In genomic region chr2:27092696-27093429, GRCh38 we compare ENCODE assay signal across 1 cellular context.
A peak's percentile ranks its signal among the peaks of the same experiment; 100 is the strongest.
TF ChIP-seq lines count a peak whose summit lies in the region.

No MANE protein-coding gene starts in this region.

TF ChIP-seq in HepG2, 621 proteins besides CTCF, POLR2A, EP300 and RAD21 (continued from another document and continues in another):
- TF ChIP-seq ZMYM3 (CRISPR knock-in tag; IDR thresholded peaks at IDR 0.05), result peak; percentile 89
- no peak for TF ChIP-seq AHDC1 (CRISPR knock-in tag; IDR thresholded peaks at IDR 0.05; ENCODE audit: borderline replicate concordance)
- TF ChIP-seq ZNF781 (CRISPR knock-in tag; IDR thresholded peaks at IDR 0.05; ENCODE audit: borderline replicate concordance, not compliant biosample characterization), result peak; percentile 26
- peak; percentile 78 for TF ChIP-seq ZNF501 (CRISPR knock-in tag; IDR thresholded peaks at IDR 0.05)
- TF ChIP-seq HIVEP1 (CRISPR knock-in tag; IDR thresholded peaks at IDR 0.05), result peak; percentile 68
- TF ChIP-seq IKZF4 (CRISPR knock-in tag; IDR thresholded peaks at IDR 0.05; ENCODE audit: borderline replicate concordance, low read depth, not compliant biosample characterization), result peak; percentile 67
- peak; percentile 87; the same call in 1 of the 2 replicates for TF ChIP-seq ZNF788 (CRISPR knock-in tag; IDR thresholded peaks at IDR 0.05; ENCODE audit: borderline replicate concordance)
- peak; percentile 66 for TF ChIP-seq ZBTB38 (CRISPR knock-in tag; IDR thresholded peaks at IDR 0.05)
- TF ChIP-seq ZNF616 (CRISPR knock-in tag; IDR thresholded peaks at IDR 0.05; ENCODE audit: low read depth), result peak; percentile 83
- TF ChIP-seq TSC22D2 (CRISPR knock-in tag; IDR thresholded peaks at IDR 0.05; ENCODE audit: borderline replicate concordance), result peak; percentile 86; the same call in 1 of the 2 replicates
- peak; percentile 32 for TF ChIP-seq JARID2 (CRISPR knock-in tag; IDR thresholded peaks at IDR 0.05; ENCODE audit: insufficient replicate concordance)
- peak; percentile 96 for TF ChIP-seq ZNF264 (CRISPR knock-in tag; IDR thresholded peaks at IDR 0.05)
- peak; percentile 84 for TF ChIP-seq ARID5B (CRISPR knock-in tag; IDR thresholded peaks at IDR 0.05)
- TF ChIP-seq KDM2A (CRISPR knock-in tag; IDR thresholded peaks at IDR 0.05; ENCODE audit: borderline replicate concordance, low read depth), result peak; percentile 89
- TF ChIP-seq ZBTB26 (CRISPR knock-in tag; IDR thresholded peaks at IDR 0.05; ENCODE audit: borderline replicate concordance), result peak; percentile 68; the same call in 1 of the 2 replicates
- TF ChIP-seq KAT7 (CRISPR knock-in tag; IDR thresholded peaks at IDR 0.05; ENCODE audit: borderline replicate concordance), result 0 out of 2 replicates have a peak, but pooled peaks have one; percentile 22
- TF ChIP-seq, protein P1, sequence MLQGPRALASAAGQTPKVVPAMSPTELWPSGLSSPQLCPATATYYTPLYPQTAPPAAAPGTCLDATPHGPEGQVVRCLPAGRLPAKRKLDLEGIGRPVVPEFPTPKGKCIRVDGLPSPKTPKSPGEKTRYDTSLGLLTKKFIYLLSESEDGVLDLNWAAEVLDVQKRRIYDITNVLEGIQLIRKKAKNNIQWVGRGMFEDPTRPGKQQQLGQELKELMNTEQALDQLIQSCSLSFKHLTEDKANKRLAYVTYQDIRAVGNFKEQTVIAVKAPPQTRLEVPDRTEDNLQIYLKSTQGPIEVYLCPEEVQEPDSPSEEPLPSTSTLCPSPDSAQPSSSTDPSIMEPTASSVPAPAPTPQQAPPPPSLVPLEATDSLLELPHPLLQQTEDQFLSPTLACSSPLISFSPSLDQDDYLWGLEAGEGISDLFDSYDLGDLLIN (CRISPR knock-in tag; IDR thresholded peaks at IDR 0.05; ENCODE audit: borderline replicate concordance), result 0 out of 2 replicates have a peak, but pooled peaks have one; percentile 17
- peak; percentile 98 for TF ChIP-seq HOXA3 (CRISPR knock-in tag; IDR thresholded peaks at IDR 0.05)
- peak; percentile 73; the same call in 1 of the 2 replicates for TF ChIP-seq SRY (CRISPR knock-in tag; IDR thresholded peaks at IDR 0.05)
- TF ChIP-seq HDAC1 (CRISPR knock-in tag; IDR thresholded peaks at IDR 0.05), result peak; percentile 92
- TF ChIP-seq, protein P2, sequence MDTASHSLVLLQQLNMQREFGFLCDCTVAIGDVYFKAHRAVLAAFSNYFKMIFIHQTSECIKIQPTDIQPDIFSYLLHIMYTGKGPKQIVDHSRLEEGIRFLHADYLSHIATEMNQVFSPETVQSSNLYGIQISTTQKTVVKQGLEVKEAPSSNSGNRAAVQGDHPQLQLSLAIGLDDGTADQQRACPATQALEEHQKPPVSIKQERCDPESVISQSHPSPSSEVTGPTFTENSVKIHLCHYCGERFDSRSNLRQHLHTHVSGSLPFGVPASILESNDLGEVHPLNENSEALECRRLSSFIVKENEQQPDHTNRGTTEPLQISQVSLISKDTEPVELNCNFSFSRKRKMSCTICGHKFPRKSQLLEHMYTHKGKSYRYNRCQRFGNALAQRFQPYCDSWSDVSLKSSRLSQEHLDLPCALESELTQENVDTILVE (CRISPR knock-in tag; IDR thresholded peaks at IDR 0.05), result peak; percentile 81
- no peak for TF ChIP-seq TCF7L2 (IDR thresholded peaks at IDR 0.05; ENCODE audit: low read depth, low read length)
- peak; percentile 43 for TF ChIP-seq ZNF547 (CRISPR knock-in tag; IDR thresholded peaks at IDR 0.05)
- peak; percentile 79; the same call in 1 of the 2 replicates for TF ChIP-seq ZNF550 (CRISPR knock-in tag; IDR thresholded peaks at IDR 0.05; ENCODE audit: borderline replicate concordance)
- peak; percentile 89 for TF ChIP-seq YY1 (IDR thresholded peaks at IDR 0.05; ENCODE audit: insufficient read depth, insufficient replicate concordance, low read depth, low read length)
- no peak for TF ChIP-seq USF2 (IDR thresholded peaks at IDR 0.05; ENCODE audit: low read depth, low read length)
- TF ChIP-seq USF2 (CRISPR knock-in tag; IDR thresholded peaks at IDR 0.05; ENCODE audit: borderline replicate concordance), result peak; percentile 66
- no peak for TF ChIP-seq ASH2L (IDR thresholded peaks at IDR 0.05; ENCODE audit: insufficient read length, low read depth, low read length)
- peak; percentile 71; the same call in 1 of the 2 replicates for TF ChIP-seq MZF1 (CRISPR knock-in tag; IDR thresholded peaks at IDR 0.05; ENCODE audit: borderline replicate concordance)
- TF ChIP-seq ZSCAN9 (CRISPR knock-in tag; IDR thresholded peaks at IDR 0.05; ENCODE audit: borderline replicate concordance), result peak; percentile 72; the same call in 1 of the 2 replicates
- TF ChIP-seq, protein P3, sequence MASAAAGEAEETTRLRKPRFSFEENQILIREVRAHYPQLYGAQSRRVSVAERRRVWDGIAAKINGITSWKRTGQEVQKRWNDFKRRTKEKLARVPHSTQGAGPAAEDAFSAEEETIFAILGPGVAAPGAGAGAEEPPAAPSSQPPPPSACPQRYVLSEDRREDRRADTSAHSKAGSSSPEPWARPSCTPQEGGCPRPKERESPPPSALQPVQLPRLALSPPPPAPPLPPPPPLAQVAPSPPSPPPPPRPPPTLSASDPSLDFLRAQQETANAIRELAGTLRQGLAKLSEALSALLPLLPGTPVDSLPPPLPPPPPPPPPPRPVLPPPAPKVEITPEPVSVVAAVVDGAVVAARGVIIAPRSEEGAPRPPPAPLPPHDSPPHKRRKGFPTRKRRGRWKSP (CRISPR knock-in tag; IDR thresholded peaks at IDR 0.05), result peak; percentile 83
- TF ChIP-seq ZNF530 (CRISPR knock-in tag; IDR thresholded peaks at IDR 0.05; ENCODE audit: low read depth), result no peak
- TF ChIP-seq U2AF1 (optimal IDR thresholded peaks at IDR 0.05; ENCODE audit: low read depth, low read length), result no peak
- TF ChIP-seq, protein P4, sequence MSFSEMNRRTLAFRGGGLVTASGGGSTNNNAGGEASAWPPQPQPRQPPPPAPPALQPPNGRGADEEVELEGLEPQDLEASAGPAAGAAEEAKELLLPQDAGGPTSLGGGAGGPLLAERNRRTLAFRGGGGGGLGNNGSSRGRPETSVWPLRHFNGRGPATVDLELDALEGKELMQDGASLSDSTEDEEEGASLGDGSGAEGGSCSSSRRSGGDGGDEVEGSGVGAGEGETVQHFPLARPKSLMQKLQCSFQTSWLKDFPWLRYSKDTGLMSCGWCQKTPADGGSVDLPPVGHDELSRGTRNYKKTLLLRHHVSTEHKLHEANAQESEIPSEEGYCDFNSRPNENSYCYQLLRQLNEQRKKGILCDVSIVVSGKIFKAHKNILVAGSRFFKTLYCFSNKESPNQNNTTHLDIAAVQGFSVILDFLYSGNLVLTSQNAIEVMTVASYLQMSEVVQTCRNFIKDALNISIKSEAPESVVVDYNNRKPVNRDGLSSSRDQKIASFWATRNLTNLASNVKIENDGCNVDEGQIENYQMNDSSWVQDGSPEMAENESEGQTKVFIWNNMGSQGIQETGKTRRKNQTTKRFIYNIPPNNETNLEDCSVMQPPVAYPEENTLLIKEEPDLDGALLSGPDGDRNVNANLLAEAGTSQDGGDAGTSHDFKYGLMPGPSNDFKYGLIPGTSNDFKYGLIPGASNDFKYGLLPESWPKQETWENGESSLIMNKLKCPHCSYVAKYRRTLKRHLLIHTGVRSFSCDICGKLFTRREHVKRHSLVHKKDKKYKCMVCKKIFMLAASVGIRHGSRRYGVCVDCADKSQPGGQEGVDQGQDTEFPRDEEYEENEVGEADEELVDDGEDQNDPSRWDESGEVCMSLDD (CRISPR knock-in tag; IDR thresholded peaks at IDR 0.05; ENCODE audit: borderline replicate concordance), result peak; percentile 83; the same call in 1 of the 2 replicates
- TF ChIP-seq ELF1 (CRISPR knock-in tag; IDR thresholded peaks at IDR 0.05), result peak; percentile 62; the same call in 1 of the 2 replicates
- TF ChIP-seq PCBP2 (optimal IDR thresholded peaks at IDR 0.05; ENCODE audit: low read depth, low read length, poor library complexity, severe bottlenecking), result no peak
- TF ChIP-seq ZFP36L2 (CRISPR knock-in tag; IDR thresholded peaks at IDR 0.05), result peak; percentile 32; the same call in 1 of the 2 replicates
- peak; percentile 56; the same call in 1 of the 2 replicates for TF ChIP-seq ZNF746 (CRISPR knock-in tag; IDR thresholded peaks at IDR 0.05)
- TF ChIP-seq ZNF543 (CRISPR knock-in tag; IDR thresholded peaks at IDR 0.05), result peak; percentile 93
- TF ChIP-seq, protein P5, sequence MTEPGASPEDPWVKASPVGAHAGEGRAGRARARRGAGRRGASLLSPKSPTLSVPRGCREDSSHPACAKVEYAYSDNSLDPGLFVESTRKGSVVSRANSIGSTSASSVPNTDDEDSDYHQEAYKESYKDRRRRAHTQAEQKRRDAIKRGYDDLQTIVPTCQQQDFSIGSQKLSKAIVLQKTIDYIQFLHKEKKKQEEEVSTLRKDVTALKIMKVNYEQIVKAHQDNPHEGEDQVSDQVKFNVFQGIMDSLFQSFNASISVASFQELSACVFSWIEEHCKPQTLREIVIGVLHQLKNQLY (CRISPR knock-in tag; IDR thresholded peaks at IDR 0.05), result peak; percentile 95
- 0 out of 2 replicates have a peak, but pooled peaks have one; percentile 70 for TF ChIP-seq ZNF432 (CRISPR knock-in tag; IDR thresholded peaks at IDR 0.05; ENCODE audit: borderline replicate concordance)
